Comparison of ENCODE assay signal across 1 cellular context in the genomic region with DNA sequence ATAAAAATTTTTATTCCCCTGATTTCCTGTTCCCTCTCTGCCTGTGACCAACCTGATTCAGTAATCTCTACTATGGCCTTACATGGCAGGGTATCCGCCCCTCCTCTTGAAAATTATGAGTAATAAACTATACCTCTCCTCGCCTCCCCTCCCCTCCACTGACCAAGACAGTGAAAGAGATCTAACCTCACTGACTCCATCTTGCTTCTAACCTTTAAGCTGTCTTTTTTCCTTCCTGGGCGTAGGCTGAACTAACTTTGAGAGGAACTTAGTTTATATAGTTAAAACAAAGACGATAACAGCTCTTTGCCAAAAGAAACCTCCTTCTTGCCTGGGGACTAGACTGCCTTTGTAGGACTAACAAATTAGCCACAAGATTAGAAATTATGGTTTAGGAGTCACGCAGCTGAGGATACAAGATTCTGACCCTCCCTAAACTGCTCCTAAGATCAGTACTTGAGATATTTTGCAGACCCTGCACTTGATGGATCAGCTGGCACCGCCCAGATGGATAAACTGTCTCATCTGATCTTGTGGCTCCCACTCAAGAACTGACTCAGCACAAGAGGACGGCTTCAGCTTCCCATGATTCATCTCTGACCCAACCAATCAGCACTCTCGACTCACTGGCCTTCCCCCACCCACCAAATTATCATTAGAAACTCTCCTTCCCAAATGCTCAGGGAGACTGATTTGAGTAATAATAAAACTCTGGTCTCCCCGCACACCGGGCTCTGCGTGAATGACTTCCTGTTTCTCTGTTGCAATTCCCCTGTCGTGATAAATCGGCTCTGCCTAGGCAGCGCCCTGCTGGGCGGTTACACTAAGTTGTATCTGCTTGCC.
TF ChIP-seq lines count a peak whose summit lies in the region.

No MANE protein-coding gene starts in this region.

TF ChIP-seq in K562, 482 proteins besides CTCF, POLR2A, EP300 and RAD21 (continued from another document and continues in another):
- TF ChIP-seq, protein P1, sequence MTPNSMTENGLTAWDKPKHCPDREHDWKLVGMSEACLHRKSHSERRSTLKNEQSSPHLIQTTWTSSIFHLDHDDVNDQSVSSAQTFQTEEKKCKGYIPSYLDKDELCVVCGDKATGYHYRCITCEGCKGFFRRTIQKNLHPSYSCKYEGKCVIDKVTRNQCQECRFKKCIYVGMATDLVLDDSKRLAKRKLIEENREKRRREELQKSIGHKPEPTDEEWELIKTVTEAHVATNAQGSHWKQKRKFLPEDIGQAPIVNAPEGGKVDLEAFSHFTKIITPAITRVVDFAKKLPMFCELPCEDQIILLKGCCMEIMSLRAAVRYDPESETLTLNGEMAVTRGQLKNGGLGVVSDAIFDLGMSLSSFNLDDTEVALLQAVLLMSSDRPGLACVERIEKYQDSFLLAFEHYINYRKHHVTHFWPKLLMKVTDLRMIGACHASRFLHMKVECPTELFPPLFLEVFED (CRISPR knock-in tag; conservative IDR thresholded peaks at IDR 0.05): peak; percentile 81; the same call in 1 of the 2 replicates
- TF ChIP-seq SUPT5H (IDR thresholded peaks at IDR 0.05): no peak
- peak; percentile 76 for TF ChIP-seq ZKSCAN8 (CRISPR knock-in tag; IDR thresholded peaks at IDR 0.05)
- TF ChIP-seq ZNF766 (CRISPR knock-in tag; conservative IDR thresholded peaks at IDR 0.05): peak; percentile 92
- no peak for TF ChIP-seq ARNT (IDR thresholded peaks at IDR 0.05)
- TF ChIP-seq ZNF77 (CRISPR knock-in tag; IDR thresholded peaks at IDR 0.05): no peak
- 0 out of 4 replicates have a peak, but pooled peaks of 1 of the 2 experiments have one; percentile 34 for TF ChIP-seq FOXA3 (CRISPR knock-in tag; conservative IDR thresholded peaks at IDR 0.05 in 1 of 2, IDR thresholded peaks at IDR 0.05 in 1 of 2)
- TF ChIP-seq SREBF2 (CRISPR knock-in tag; IDR thresholded peaks at IDR 0.05): no peak
- no peak for TF ChIP-seq TBL1XR1 (IDR thresholded peaks at IDR 0.05; ENCODE audit: low read length in 2 of 2)
- TF ChIP-seq, protein P2, sequence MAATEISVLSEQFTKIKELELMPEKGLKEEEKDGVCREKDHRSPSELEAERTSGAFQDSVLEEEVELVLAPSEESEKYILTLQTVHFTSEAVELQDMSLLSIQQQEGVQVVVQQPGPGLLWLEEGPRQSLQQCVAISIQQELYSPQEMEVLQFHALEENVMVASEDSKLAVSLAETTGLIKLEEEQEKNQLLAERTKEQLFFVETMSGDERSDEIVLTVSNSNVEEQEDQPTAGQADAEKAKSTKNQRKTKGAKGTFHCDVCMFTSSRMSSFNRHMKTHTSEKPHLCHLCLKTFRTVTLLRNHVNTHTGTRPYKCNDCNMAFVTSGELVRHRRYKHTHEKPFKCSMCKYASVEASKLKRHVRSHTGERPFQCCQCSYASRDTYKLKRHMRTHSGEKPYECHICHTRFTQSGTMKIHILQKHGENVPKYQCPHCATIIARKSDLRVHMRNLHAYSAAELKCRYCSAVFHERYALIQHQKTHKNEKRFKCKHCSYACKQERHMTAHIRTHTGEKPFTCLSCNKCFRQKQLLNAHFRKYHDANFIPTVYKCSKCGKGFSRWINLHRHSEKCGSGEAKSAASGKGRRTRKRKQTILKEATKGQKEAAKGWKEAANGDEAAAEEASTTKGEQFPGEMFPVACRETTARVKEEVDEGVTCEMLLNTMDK (IDR thresholded peaks at IDR 0.05; ENCODE audit: borderline replicate concordance, insufficient read depth, low read depth, low read length, poor library complexity, severe bottlenecking): no peak
- TF ChIP-seq, protein P3, sequence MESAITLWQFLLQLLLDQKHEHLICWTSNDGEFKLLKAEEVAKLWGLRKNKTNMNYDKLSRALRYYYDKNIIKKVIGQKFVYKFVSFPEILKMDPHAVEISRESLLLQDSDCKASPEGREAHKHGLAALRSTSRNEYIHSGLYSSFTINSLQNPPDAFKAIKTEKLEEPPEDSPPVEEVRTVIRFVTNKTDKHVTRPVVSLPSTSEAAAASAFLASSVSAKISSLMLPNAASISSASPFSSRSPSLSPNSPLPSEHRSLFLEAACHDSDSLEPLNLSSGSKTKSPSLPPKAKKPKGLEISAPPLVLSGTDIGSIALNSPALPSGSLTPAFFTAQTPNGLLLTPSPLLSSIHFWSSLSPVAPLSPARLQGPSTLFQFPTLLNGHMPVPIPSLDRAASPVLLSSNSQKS (CRISPR knock-in tag; IDR thresholded peaks at IDR 0.05): 0 out of 2 replicates have a peak, but pooled peaks have one; percentile 54
- TF ChIP-seq MCM5 (IDR thresholded peaks at IDR 0.05; ENCODE audit: low read depth): no peak
- TF ChIP-seq, protein P4, sequence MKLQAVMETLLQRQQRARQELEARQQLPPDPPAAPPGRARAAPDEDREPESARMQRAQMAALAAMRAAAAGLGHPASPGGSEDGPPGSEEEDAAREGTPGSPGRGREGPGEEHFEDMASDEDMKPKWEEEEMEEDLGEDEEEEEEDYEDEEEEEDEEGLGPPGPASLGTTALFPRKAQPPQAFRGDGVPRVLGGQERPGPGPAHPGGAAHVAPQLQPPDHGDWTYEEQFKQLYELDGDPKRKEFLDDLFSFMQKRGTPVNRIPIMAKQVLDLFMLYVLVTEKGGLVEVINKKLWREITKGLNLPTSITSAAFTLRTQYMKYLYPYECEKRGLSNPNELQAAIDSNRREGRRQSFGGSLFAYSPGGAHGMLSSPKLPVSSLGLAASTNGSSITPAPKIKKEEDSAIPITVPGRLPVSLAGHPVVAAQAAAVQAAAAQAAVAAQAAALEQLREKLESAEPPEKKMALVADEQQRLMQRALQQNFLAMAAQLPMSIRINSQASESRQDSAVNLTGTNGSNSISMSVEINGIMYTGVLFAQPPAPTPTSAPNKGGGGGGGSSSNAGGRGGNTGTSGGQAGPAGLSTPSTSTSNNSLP (IDR thresholded peaks at IDR 0.05; ENCODE audit: borderline replicate concordance, low read depth, low read length): no peak
- TF ChIP-seq ZEB2 (IDR thresholded peaks at IDR 0.05): no peak
- TF ChIP-seq OTX1 (CRISPR knock-in tag; IDR thresholded peaks at IDR 0.05): no peak
- no peak for TF ChIP-seq ASH1L (IDR thresholded peaks at IDR 0.05; ENCODE audit: borderline replicate concordance, low read depth, partially characterized antibody)
- TF ChIP-seq HNRNPH1 (optimal IDR thresholded peaks at IDR 0.05; ENCODE audit: low read depth, low read length): no peak
- no peak for TF ChIP-seq MTA3 (IDR thresholded peaks at IDR 0.05; ENCODE audit: borderline replicate concordance)
- 0 out of 2 replicates have a peak, but pooled peaks have one; percentile 11 for TF ChIP-seq TCF3 (CRISPR knock-in tag; IDR thresholded peaks at IDR 0.05)
- TF ChIP-seq, protein P5, sequence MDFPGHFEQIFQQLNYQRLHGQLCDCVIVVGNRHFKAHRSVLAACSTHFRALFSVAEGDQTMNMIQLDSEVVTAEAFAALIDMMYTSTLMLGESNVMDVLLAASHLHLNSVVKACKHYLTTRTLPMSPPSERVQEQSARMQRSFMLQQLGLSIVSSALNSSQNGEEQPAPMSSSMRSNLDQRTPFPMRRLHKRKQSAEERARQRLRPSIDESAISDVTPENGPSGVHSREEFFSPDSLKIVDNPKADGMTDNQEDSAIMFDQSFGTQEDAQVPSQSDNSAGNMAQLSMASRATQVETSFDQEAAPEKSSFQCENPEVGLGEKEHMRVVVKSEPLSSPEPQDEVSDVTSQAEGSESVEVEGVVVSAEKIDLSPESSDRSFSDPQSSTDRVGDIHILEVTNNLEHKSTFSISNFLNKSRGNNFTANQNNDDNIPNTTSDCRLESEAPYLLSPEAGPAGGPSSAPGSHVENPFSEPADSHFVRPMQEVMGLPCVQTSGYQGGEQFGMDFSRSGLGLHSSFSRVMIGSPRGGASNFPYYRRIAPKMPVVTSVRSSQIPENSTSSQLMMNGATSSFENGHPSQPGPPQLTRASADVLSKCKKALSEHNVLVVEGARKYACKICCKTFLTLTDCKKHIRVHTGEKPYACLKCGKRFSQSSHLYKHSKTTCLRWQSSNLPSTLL (IDR thresholded peaks at IDR 0.05): no peak
- TF ChIP-seq KLF13 (tag; IDR thresholded peaks at IDR 0.05; ENCODE audit: borderline replicate concordance, low read depth): peak; percentile 65; the same call in 1 of the 2 replicates
- TF ChIP-seq L3MBTL2 (IDR thresholded peaks at IDR 0.05): no peak
- TF ChIP-seq SNIP1 (IDR thresholded peaks at IDR 0.05; ENCODE audit: low read depth): no peak
- no peak for TF ChIP-seq CHD4 (IDR thresholded peaks at IDR 0.05; ENCODE audit: insufficient read depth, insufficient replicate concordance, low read depth, low read length, poor library complexity, severe bottlenecking)
- TF ChIP-seq HNRNPUL1 (IDR thresholded peaks at IDR 0.05; ENCODE audit: low read length): no peak
- no peak for TF ChIP-seq XRCC5 (IDR thresholded peaks at IDR 0.05; ENCODE audit: low read depth, low read length)
- TF ChIP-seq ELF4 (CRISPR knock-in tag; IDR thresholded peaks at IDR 0.05): peak; percentile 64; the same call in 1 of the 2 replicates
- TF ChIP-seq, protein P6, sequence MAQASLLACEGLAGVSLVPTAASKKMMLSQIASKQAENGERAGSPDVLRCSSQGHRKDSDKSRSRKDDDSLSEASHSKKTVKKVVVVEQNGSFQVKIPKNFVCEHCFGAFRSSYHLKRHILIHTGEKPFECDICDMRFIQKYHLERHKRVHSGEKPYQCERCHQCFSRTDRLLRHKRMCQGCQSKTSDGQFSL (CRISPR knock-in tag; IDR thresholded peaks at IDR 0.05): no peak
- TF ChIP-seq, protein P6 (tag; IDR thresholded peaks at IDR 0.05): peak in 1 of 2 experiments; percentile 91; a peak in 2 of 4 replicates
- no peak for TF ChIP-seq KDM1A (IDR thresholded peaks at IDR 0.05)
- no peak for TF ChIP-seq SMARCB1 (IDR thresholded peaks at IDR 0.05; ENCODE audit: insufficient read length, low read depth)
- no peak for TF ChIP-seq ZNF695 (CRISPR knock-in tag; IDR thresholded peaks at IDR 0.05)
- TF ChIP-seq HDAC6 (IDR thresholded peaks at IDR 0.05; ENCODE audit: low read depth, low read length): no peak
- TF ChIP-seq KLF16 (IDR thresholded peaks at IDR 0.05): no peak
- no peak; the same call in 1 of the 2 replicates for TF ChIP-seq MAFF (IDR thresholded peaks at IDR 0.05; ENCODE audit: low read length)
- no peak for TF ChIP-seq ZNF778 (CRISPR knock-in tag; IDR thresholded peaks at IDR 0.05)
- no peak for TF ChIP-seq PML (IDR thresholded peaks at IDR 0.05; ENCODE audit: low read length)
- no peak for TF ChIP-seq CCAR2 (IDR thresholded peaks at IDR 0.05; ENCODE audit: low read depth, low read length)
- TF ChIP-seq ZNF23 (CRISPR knock-in tag; IDR thresholded peaks at IDR 0.05): 0 out of 2 replicates have a peak, but pooled peaks have one; percentile 28
- TF ChIP-seq ZNF263 (CRISPR knock-in tag; IDR thresholded peaks at IDR 0.05; ENCODE audit: borderline replicate concordance): no peak
- TF ChIP-seq, protein P7, sequence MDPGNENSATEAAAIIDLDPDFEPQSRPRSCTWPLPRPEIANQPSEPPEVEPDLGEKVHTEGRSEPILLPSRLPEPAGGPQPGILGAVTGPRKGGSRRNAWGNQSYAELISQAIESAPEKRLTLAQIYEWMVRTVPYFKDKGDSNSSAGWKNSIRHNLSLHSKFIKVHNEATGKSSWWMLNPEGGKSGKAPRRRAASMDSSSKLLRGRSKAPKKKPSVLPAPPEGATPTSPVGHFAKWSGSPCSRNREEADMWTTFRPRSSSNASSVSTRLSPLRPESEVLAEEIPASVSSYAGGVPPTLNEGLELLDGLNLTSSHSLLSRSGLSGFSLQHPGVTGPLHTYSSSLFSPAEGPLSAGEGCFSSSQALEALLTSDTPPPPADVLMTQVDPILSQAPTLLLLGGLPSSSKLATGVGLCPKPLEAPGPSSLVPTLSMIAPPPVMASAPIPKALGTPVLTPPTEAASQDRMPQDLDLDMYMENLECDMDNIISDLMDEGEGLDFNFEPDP (CRISPR knock-in tag; IDR thresholded peaks at IDR 0.05): no peak
- TF ChIP-seq, protein P8, sequence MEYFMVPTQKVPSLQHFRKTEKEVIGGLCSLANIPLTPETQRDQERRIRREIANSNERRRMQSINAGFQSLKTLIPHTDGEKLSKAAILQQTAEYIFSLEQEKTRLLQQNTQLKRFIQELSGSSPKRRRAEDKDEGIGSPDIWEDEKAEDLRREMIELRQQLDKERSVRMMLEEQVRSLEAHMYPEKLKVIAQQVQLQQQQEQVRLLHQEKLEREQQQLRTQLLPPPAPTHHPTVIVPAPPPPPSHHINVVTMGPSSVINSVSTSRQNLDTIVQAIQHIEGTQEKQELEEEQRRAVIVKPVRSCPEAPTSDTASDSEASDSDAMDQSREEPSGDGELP (CRISPR knock-in tag; IDR thresholded peaks at IDR 0.05; ENCODE audit: borderline replicate concordance): peak; percentile 60
- TF ChIP-seq NR4A1 (CRISPR knock-in tag; IDR thresholded peaks at IDR 0.05): no peak
- peak; percentile 72; the same call in 1 of the 2 replicates for TF ChIP-seq NR4A1 (tag; IDR thresholded peaks at IDR 0.05)
- 0 out of 2 replicates have a peak, but pooled peaks have one; percentile 74 for TF ChIP-seq ZNF165 (CRISPR knock-in tag; IDR thresholded peaks at IDR 0.05; ENCODE audit: borderline replicate concordance)
- no peak for TF ChIP-seq SAFB (IDR thresholded peaks at IDR 0.05; ENCODE audit: borderline replicate concordance, low read depth, low read length)
- TF ChIP-seq SMAD3 (CRISPR knock-in tag; conservative IDR thresholded peaks at IDR 0.05): peak; percentile 86
- no peak for TF ChIP-seq ZNF282 (CRISPR knock-in tag; IDR thresholded peaks at IDR 0.05)
- no peak for TF ChIP-seq FOXM1 (IDR thresholded peaks at IDR 0.05; ENCODE audit: low read depth)
- TF ChIP-seq FOXM1 (CRISPR knock-in tag; IDR thresholded peaks at IDR 0.05; ENCODE audit: low read depth): no peak
- peak; percentile 12; the same call in 1 of the 2 replicates for TF ChIP-seq POLR2H (tag; IDR thresholded peaks at IDR 0.05; ENCODE audit: low read depth)
- no peak for TF ChIP-seq STAG1 (CRISPR knock-in tag; IDR thresholded peaks at IDR 0.05; ENCODE audit: borderline replicate concordance)
- TF ChIP-seq STAT5B (CRISPR knock-in tag; IDR thresholded peaks at IDR 0.05): no peak
- TF ChIP-seq XRCC3 (IDR thresholded peaks at IDR 0.05): no peak
- TF ChIP-seq, protein P9, sequence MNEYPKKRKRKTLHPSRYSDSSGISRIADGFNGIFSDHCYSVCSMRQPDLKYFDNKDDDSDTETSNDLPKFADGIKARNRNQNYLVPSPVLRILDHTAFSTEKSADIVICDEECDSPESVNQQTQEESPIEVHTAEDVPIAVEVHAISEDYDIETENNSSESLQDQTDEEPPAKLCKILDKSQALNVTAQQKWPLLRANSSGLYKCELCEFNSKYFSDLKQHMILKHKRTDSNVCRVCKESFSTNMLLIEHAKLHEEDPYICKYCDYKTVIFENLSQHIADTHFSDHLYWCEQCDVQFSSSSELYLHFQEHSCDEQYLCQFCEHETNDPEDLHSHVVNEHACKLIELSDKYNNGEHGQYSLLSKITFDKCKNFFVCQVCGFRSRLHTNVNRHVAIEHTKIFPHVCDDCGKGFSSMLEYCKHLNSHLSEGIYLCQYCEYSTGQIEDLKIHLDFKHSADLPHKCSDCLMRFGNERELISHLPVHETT (CRISPR knock-in tag; conservative IDR thresholded peaks at IDR 0.05 in 1 of 2, IDR thresholded peaks at IDR 0.05 in 1 of 2): peak in 1 of 2 experiments; percentile 94; a peak in 2 of 4 replicates
- TF ChIP-seq TCFL5 (CRISPR knock-in tag; conservative IDR thresholded peaks at IDR 0.05): peak; percentile 74
